9 cellular contexts compared by ENCODE assay signal in the genomic region with DNA sequence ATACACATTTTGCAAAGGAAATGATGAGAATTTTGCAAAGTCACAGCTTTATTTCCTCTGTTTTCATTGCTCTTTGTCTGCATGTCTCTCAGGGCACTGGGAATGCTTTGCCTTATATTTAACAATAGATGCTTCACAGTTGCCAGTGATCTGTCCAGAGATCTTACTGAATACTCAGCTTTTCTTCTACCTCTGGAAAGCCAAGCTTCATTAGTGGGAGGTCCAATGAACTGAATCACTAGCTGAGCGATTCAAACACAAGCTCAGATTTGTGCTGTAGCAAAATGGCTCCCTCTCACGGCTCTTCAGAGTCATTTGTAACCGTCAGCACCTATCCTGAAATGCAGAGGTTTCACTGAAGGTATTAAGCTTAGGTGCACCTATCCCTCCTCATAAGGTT.
DNase-seq lines count a peak whose midpoint lies in the region; ATAC-seq lines count a peak whose summit lies in the region.
"Had no signal": no experiment of that assay in that cellular context is flagged by ENCODE, and none has a peak within 500 bp of the region (broad histone marks: within the 10 kb centered on the region; RNA-seq: fewer than 3 reads in every experiment).

No MANE protein-coding gene starts in this region.

- CTCF ChIA-PET in activated CD8-positive, alpha-beta T cell treated with anti-CD3 and anti-CD28 coated beads, Interleukin-2, amount 10 ng/mL, durations not matched to agents 7 days and 5 days (lab: Charles Lee) = interaction anchor here (1.2 kb wide), 1 partner anchor 26 kb away, joined by 3 read pairs; no protein-coding TSS in a partner anchor

- no peak overlapping the region for H4K8ac ChIP-seq in mesenchymal stem cell (ENCODE audit: low read length)

- H2BK5ac ChIP-seq in mesenchymal stem cell (ENCODE audit: low read depth, low read length, poor library complexity, severe bottlenecking) = no peak overlapping the region

- no peaks in the 10 kb centered on the region for H3K9me3 Mint-ChIP-seq in activated CD8-positive, alpha-beta T cell treated with anti-CD3 and anti-CD28 coated beads, Interleukin-2, amount 10 ng/mL, durations not matched to agents 7 days and 5 days (ENCODE audit: insufficient read depth)

- H2BK12ac ChIP-seq in mesenchymal stem cell (ENCODE audit: low read length in 2 of 2) = no peak overlapping the region

- 80% methylated on average over 1 of the region's 3 CpGs for WGBS in mesenchymal stem cell

- H3K4ac ChIP-seq in mesenchymal stem cell (ENCODE audit: low read depth in 1 of 2, low read length in 2 of 2) = no peak overlapping the region

- no peak overlapping the region for H3K4me3 Mint-ChIP-seq in activated CD8-positive, alpha-beta T cell treated with anti-CD3 and anti-CD28 coated beads, Interleukin-2, amount 10 ng/mL, durations not matched to agents 7 days and 5 days

- H3K27ac ChIP-seq in caudate nucleus (ENCODE audit: low read depth, low read length) (peak overlapping the region; percentile 50), mesenchymal stem cell (ENCODE audit: low read length, poor library complexity, severe bottlenecking) (no peak overlapping the region)

- no peak overlapping the region for H3K14ac ChIP-seq in mesenchymal stem cell (ENCODE audit: low read length in 2 of 2)

- no peaks in the 10 kb centered on the region for H3K36me3 Mint-ChIP-seq in activated CD8-positive, alpha-beta T cell treated with anti-CD3 and anti-CD28 coated beads, Interleukin-2, amount 10 ng/mL, durations not matched to agents 7 days and 5 days (ENCODE audit: low read depth)

- no peak overlapping the region for H2AFZ ChIP-seq in mesenchymal stem cell (ENCODE audit: low read depth, low read length)

- POLR2A ChIA-PET in activated CD8-positive, alpha-beta T cell treated with anti-CD3 and anti-CD28 coated beads, Interleukin-2, amount 10 ng/mL, durations not matched to agents 7 days and 5 days (lab: Charles Lee) = no interaction called here

- in situ Hi-C loops in Caki2 (cut with HindIII; ENCODE audit: low pct_unique_long_range_greater_than_20kb, low sequenced_read_pairs) = no loop called here

- H3K79me1 ChIP-seq in mesenchymal stem cell (replicated peaks; ENCODE audit: low read length, poor library complexity, severe bottlenecking) = peaks cover 2% of the 10 kb centered on the region

- no peak overlapping the region for H2AK5ac ChIP-seq in mesenchymal stem cell (ENCODE audit: low read length, severe bottlenecking)

- no peak overlapping the region for H3K27ac Mint-ChIP-seq in activated CD8-positive, alpha-beta T cell treated with anti-CD3 and anti-CD28 coated beads, Interleukin-2, amount 10 ng/mL, durations not matched to agents 7 days and 5 days

- H2BK120ac ChIP-seq in mesenchymal stem cell (ENCODE audit: low read depth, low read length) = no peak overlapping the region

- DNase-seq in Caki2 (ENCODE audit: low read depth) = peak; percentile 47
- peak; percentile 34 for DNase-seq in NCI-H146 (lab: John Stamatoyannopoulos, UW)
- DNase-seq in caudate nucleus (lab: John Stamatoyannopoulos, UW) = peak in 38 of 61 donors; percentile 3 to 85 (median 20)
- DNase-seq in mesenchymal stem cell = peak; percentile 58
- no peak for DNase-seq in activated CD8-positive, alpha-beta T cell treated with anti-CD3 and anti-CD28 coated beads, Interleukin-2, amount 10 ng/mL, durations not matched to agents 7 days and 5 days
- DNase-seq: MV-4-11 had no signal

- H3K4me3 ChIP-seq in mesenchymal stem cell (ENCODE audit: insufficient read depth in 1 of 2, low read depth in 1 of 2, low read length in 2 of 2) = no peak overlapping the region

- peaks cover 9% of the 10 kb centered on the region for H3K27me3 Mint-ChIP-seq in activated CD8-positive, alpha-beta T cell treated with anti-CD3 and anti-CD28 coated beads, Interleukin-2, amount 10 ng/mL, durations not matched to agents 7 days and 5 days (ENCODE audit: low read depth)

- H3K9me3 ChIP-seq in mesenchymal stem cell (ENCODE audit: control insufficient read depth, low read length) = no peaks in the 10 kb centered on the region

- peaks cover 4% of the 10 kb centered on the region for H3K4me1 ChIP-seq in mesenchymal stem cell (ENCODE audit: control insufficient read depth, insufficient read depth, low read depth, low read length)

- no peak overlapping the region for H4K91ac ChIP-seq in mesenchymal stem cell (ENCODE audit: low read length)

- ATAC-seq in activated CD8-positive, alpha-beta T cell treated with anti-CD3 and anti-CD28 coated beads, Interleukin-2, amount 10 ng/mL, durations not matched to agents 7 days and 5 days = no peak
- ATAC-seq in GM19452 (IDR thresholded peaks at IDR 0.05; ENCODE audit: unreplicated experiment) = no peak
- no peak for ATAC-seq in GM21737 (IDR thresholded peaks at IDR 0.05; ENCODE audit: unreplicated experiment)
- ATAC-seq in HG02642 (IDR thresholded peaks at IDR 0.05; ENCODE audit: poor library complexity, unreplicated experiment) = no peak

- no peak overlapping the region for H3K23ac ChIP-seq in mesenchymal stem cell (ENCODE audit: low read length in 2 of 2)

- H3K18ac ChIP-seq in mesenchymal stem cell (ENCODE audit: low read depth in 1 of 2, low read length in 2 of 2) = no peak overlapping the region

- no peak overlapping the region for H3K9ac ChIP-seq in mesenchymal stem cell (ENCODE audit: low read length)

- H3K4me2 ChIP-seq in mesenchymal stem cell (ENCODE audit: low read length, poor library complexity, severe bottlenecking) = no peak overlapping the region

- H3K4me1 Mint-ChIP-seq in activated CD8-positive, alpha-beta T cell treated with anti-CD3 and anti-CD28 coated beads, Interleukin-2, amount 10 ng/mL, durations not matched to agents 7 days and 5 days (ENCODE audit: low read depth) = no peaks in the 10 kb centered on the region

- no peaks in the 10 kb centered on the region for H3K27me3 ChIP-seq in mesenchymal stem cell (ENCODE audit: control insufficient read depth in 1 of 2, insufficient read depth in 1 of 2, low read length in 2 of 2)

- no peak overlapping the region for H2BK15ac ChIP-seq in mesenchymal stem cell (ENCODE audit: low read depth, poor library complexity, severe bottlenecking)

- no peaks in the 10 kb centered on the region for H3K36me3 ChIP-seq in mesenchymal stem cell (ENCODE audit: control insufficient read depth in 1 of 2, insufficient read depth in 2 of 2, low read depth in 1 of 2, low read length in 2 of 2)
